In genomic region chr10:71835671-71836593, GRCh38 we compare ENCODE assay signal across 8 cellular contexts. TPM values are rescaled to one million over a fixed set of nuclear protein-coding genes. Genes with fewer than 3 reads are reported as not detected.
DNase-seq lines count a peak whose midpoint lies in the region; ATAC-seq, FAIRE-seq and TF ChIP-seq lines count a peak whose summit lies in the region.

No MANE protein-coding gene starts in this region.

- no peak for TF ChIP-seq CTCF in endothelial cell (IDR thresholded peaks at IDR 0.05; ENCODE audit: unreplicated experiment)

- H3K36me3 Mint-ChIP-seq in endothelial cell (ENCODE audit: low read depth, unreplicated experiment) (peaks cover 31% of the 10 kb centered on the region), naive B cell (peaks cover 2 to 7% of the 10 kb centered on the region in 2 donors)

- peak; percentile 98 for FAIRE-seq in GM18507 (lab: Jason Lieb, UNC)

- peaks cover 3% of the 10 kb centered on the region for H3K27me3 Mint-ChIP-seq in endothelial cell (ENCODE audit: unreplicated experiment)
- H3K27me3 Mint-ChIP-seq in naive B cell = no peaks in the 10 kb centered on the region

- peak overlapping the region; percentile 52 for H3K27ac Mint-ChIP-seq in endothelial cell (ENCODE audit: unreplicated experiment)
- H3K27ac Mint-ChIP-seq in naive B cell = peak overlapping the region; percentile 97 to 100 (median 99)

- DNase-seq in AG08396 (ENCODE audit: low spot score) (peak; percentile 59), GM18507 (ENCODE audit: extremely low spot score, insufficient read length, low read depth) (peak; percentile 85), NCI-H526 (lab: John Stamatoyannopoulos, UW) (peak; percentile 91 to 94), endothelial cell (ENCODE audit: low spot score) (no peak), naive B cell (peak; percentile 95), HUDEP-2 (lab: John Stamatoyannopoulos, UW; ENCODE audit: unreplicated experiment in 76 of 76) (no peak), activated gamma-delta T cell treated with Interleukin-2 at 50 U/mL for 16 hours (no peak)

- H3K4me1 Mint-ChIP-seq in endothelial cell (ENCODE audit: unreplicated experiment) (peaks cover 31% of the 10 kb centered on the region), naive B cell (peaks cover 52 to 92% (median 88%) of the 10 kb centered on the region in 3 donors)

- H3K9me3 Mint-ChIP-seq in endothelial cell (ENCODE audit: unreplicated experiment) (no peaks in the 10 kb centered on the region), naive B cell (no peaks in the 10 kb centered on the region)

- H3K4me3 Mint-ChIP-seq in endothelial cell (ENCODE audit: unreplicated experiment) = no peak overlapping the region
- H3K4me3 Mint-ChIP-seq in naive B cell = peak overlapping the region; percentile 55 to 94 (median 86)

- ATAC-seq in HG02870 (IDR thresholded peaks at IDR 0.05; ENCODE audit: unreplicated experiment) (peak; percentile 89), naive B cell (ENCODE audit: low read depth in 2 of 2) (peak; percentile 96 to 97)

RNA-seq across cellular contexts. Expression of gene PSAP, which starts 15.1 kb away (rescaled TPM):
- total RNA-seq in endothelial cell (ENCODE audit: unreplicated experiment) = 676 TPM
- 100 to 1,000 TPM; 476 to 761 (median 550) TPM for polyA plus RNA-seq in naive B cell (ENCODE audit: low read depth in 6 of 6)

Comparison
In these comparisons a context has a peak if more than half of its experiments do, and no peak if none do; other contexts are left out.
1. DNase-seq: peak in AG08396 (single experiment), GM18507 (single experiment), NCI-H526 (2 of 2) and naive B cell (single experiment); none in endothelial cell (single experiment), HUDEP-2 (0 of 76) and activated gamma-delta T cell treated with Interleukin-2 at 50 U/mL for 16 hours (single experiment).